Comparison of ENCODE assay signal across 18 cellular contexts in the genomic region with DNA sequence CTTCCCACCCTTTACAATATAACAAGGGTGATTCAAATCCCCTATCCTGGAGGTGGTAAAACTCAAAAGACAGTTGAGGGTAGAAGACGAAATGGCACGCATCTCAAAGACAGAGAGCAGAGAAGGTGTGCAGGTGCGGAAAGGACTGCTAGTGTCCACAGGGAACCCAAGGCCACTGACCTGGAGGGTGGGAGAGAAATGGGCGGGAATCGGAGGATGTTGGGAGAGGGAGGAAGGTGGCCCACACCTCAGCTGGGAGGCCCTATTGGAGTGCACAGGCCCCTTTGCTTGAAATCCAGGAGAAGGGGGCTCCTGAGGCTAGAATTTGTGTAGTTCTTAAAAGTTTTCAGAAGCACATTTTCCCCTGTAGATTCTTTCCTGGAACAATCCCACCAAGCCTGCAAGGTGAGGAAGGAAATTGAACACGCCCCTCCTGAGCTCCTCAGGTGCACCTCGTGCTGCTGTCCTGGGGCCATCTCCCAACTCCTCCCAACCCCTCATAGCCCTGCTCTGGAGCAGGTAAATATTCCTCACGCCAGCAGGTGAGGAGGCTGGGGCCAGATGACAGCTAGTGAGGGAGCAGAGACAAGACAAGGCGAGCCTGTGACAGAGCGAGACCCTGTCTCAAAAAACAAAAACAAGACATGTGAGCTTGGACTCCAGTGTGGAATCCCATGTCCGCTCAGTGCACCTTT.
"Had no signal": no experiment of that assay in that cellular context is flagged by ENCODE, and none has a peak within 500 bp of the region (broad histone marks: within the 10 kb centered on the region; RNA-seq: fewer than 3 reads in every experiment).

No MANE protein-coding gene starts in this region.

- H3K4me3 Mint-ChIP-seq: activated CD8-positive, alpha-beta T cell treated with anti-CD3 and anti-CD28 coated beads, Interleukin-2, amount 10 ng/mL, durations not matched to agents 7 days and 5 days; activated naive CD8-positive, alpha-beta T cell treated with anti-CD3 and anti-CD28 coated beads for 36 hours; activated T-cell treated with anti-CD3 and anti-CD28 coated beads, Interleukin-2, amount 50 U/mL, for 4 hours; nephron had no signal

- ATAC-seq: activated CD8-positive, alpha-beta T cell treated with anti-CD3 and anti-CD28 coated beads, Interleukin-2, amount 10 ng/mL, durations not matched to agents 7 days and 5 days; activated T-cell treated with anti-CD3 and anti-CD28 coated beads, Interleukin-2, amount 50 U/mL, for 4 hours; upper lobe of right lung had no signal

- H3K36me3 Mint-ChIP-seq: activated naive CD8-positive, alpha-beta T cell treated with anti-CD3 and anti-CD28 coated beads for 36 hours had no signal

- H3K27me3 ChIP-seq: colonic mucosa, sigmoid colon, upper lobe of right lung had no signal

- H3K27ac ChIP-seq: colonic mucosa, neutrophil, parathyroid adenoma, upper lobe of right lung had no signal

- H3K9me3 ChIP-seq: colonic mucosa, neutrophil, sigmoid colon, thoracic aorta, upper lobe of right lung had no signal

- DNase-seq: activated CD4-positive, alpha-beta T cell treated with anti-CD3 and anti-CD28 coated beads for 1 hour; activated CD4-positive, alpha-beta T cell treated with anti-CD3 and anti-CD28 coated beads, Interleukin-2, amount 50 U/mL, for 1 hour; activated CD8-positive, alpha-beta T cell treated with anti-CD3 and anti-CD28 coated beads, Interleukin-2, amount 10 ng/mL, durations not matched to agents 7 days and 5 days; activated naive CD4-positive, alpha-beta T cell treated with Interleukin-2 at 50 U/mL for 16 hours; activated naive CD8-positive, alpha-beta T cell treated with anti-CD3 and anti-CD28 coated beads for 36 hours; activated T-cell treated with anti-CD3 and anti-CD28 coated beads, Interleukin-2, amount 50 U/mL, for 4 hours; sigmoid colon; stimulated activated CD4-positive, alpha-beta T cell treated with anti-CD3 and anti-CD28 coated beads, Interleukin-2, amount 100 ng/mL, for 48 hours; stimulated activated naive CD4-positive, alpha-beta T cell; T-helper 9 cell; upper lobe of right lung had no signal

- H3K36me3 ChIP-seq: colonic mucosa, neutrophil, sigmoid colon, thoracic aorta, upper lobe of right lung had no signal

- H3K27ac Mint-ChIP-seq: activated CD8-positive, alpha-beta T cell treated with anti-CD3 and anti-CD28 coated beads, Interleukin-2, amount 10 ng/mL, durations not matched to agents 7 days and 5 days; activated naive CD8-positive, alpha-beta T cell treated with anti-CD3 and anti-CD28 coated beads for 36 hours; activated T-helper 2 cell treated with anti-CD3 and anti-CD28 coated beads, Interferon-gamma antibody, Interleukin-2, Interleukin-4, amounts not matched to agents 10 μg/mL and 5 μg/mL and 100 μg/mL, durations not matched to agents 14 hours and 24 hours and 36 hours; nephron had no signal

- H3K4me1 ChIP-seq: colonic mucosa, parathyroid adenoma had no signal

- H3K4me3 ChIP-seq: colonic mucosa, sigmoid colon, smooth muscle cell, thoracic aorta, upper lobe of right lung had no signal

- H3K9me3 Mint-ChIP-seq: activated naive CD8-positive, alpha-beta T cell treated with anti-CD3 and anti-CD28 coated beads for 36 hours; activated T-cell treated with anti-CD3 and anti-CD28 coated beads, Interleukin-2, amount 50 U/mL, for 4 hours; activated T-helper 2 cell treated with anti-CD3 and anti-CD28 coated beads, Interferon-gamma antibody, Interleukin-2, Interleukin-4, amounts not matched to agents 10 μg/mL and 5 μg/mL and 100 μg/mL, durations not matched to agents 14 hours and 24 hours and 36 hours had no signal
